7 cellular contexts compared by ENCODE assay signal in the genomic region with DNA sequence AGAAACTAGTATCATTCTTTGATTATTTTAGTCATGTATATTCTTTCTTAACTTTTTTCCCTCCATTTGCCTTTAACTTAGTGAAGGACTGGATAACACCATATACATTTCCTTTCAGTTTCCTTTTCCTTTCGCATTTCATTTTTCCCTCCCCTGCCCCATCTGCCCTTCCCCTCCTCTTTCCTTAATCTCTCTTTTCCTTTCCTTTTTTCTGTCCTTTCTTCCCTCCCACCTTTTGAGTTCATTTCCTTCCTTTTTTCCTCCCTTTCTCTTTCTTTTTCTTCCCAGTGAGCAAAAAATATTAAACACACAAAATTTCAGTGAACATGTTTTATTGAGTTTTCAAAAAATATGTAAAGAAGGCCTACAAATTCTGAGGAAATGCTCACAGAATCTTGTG.
DNase-seq lines count a peak whose midpoint lies in the region; ATAC-seq and TF ChIP-seq lines count a peak whose summit lies in the region.
"Not testable (repeated sequence)": the region's sequence is repeated elsewhere in the genome, so short reads cannot be mapped to it uniquely, and the experiment has no call there.

No MANE protein-coding gene starts in this region.

- not testable (repeated sequence) for H3K9me3 Mint-ChIP-seq in WTC11; activated naive CD4-positive, alpha-beta T cell treated with anti-CD3 and anti-CD28 coated beads, Interleukin-2, amount 50 U/mL, for 24 hours; central memory CD8-positive, alpha-beta T cell

- H3K27ac Mint-ChIP-seq in WTC11, result peak overlapping the region; percentile 78
- peak overlapping the region; percentile 90 for H3K27ac Mint-ChIP-seq in activated naive CD4-positive, alpha-beta T cell treated with anti-CD3 and anti-CD28 coated beads, Interleukin-2, amount 50 U/mL, for 24 hours
- peak overlapping the region; percentile 83 for H3K27ac Mint-ChIP-seq in central memory CD8-positive, alpha-beta T cell (ENCODE audit: low read depth)

- not testable (repeated sequence) for H2AFZ ChIP-seq in GM23248; Loucy (ENCODE audit: low read length); osteoblast (ENCODE audit: low read length)

- H3K36me3 ChIP-seq in GM23248 (ENCODE audit: low read depth); Loucy (ENCODE audit: insufficient read depth, low read length); iPS-18a (ENCODE audit: control insufficient read depth, low read depth, low read length); osteoblast (ENCODE audit: insufficient read depth, low read length): not testable (repeated sequence)

- peaks cover 18% of the 10 kb centered on the region for H3K27me3 ChIP-seq in GM23248 (replicated peaks; ENCODE audit: insufficient read depth)
- not testable (repeated sequence) for H3K27me3 ChIP-seq in Loucy (ENCODE audit: insufficient read depth, low read length, poor library complexity, severe bottlenecking); iPS-18a (ENCODE audit: control insufficient read depth, insufficient read depth, low read length); osteoblast (ENCODE audit: insufficient read depth, low read length)

- H3K4me2 ChIP-seq in GM23248 (ENCODE audit: unreplicated experiment), result peak overlapping the region; percentile 78
- H3K4me2 ChIP-seq in Loucy (ENCODE audit: low read depth, low read length, poor library complexity, severe bottlenecking), result peak overlapping the region; percentile 27
- H3K4me2 ChIP-seq in osteoblast (ENCODE audit: insufficient read depth, low read length), result not testable (repeated sequence)

- H3K4me3 ChIP-seq in GM23248, result 0 out of 2 replicates have a peak overlapping the region, but pooled peaks have one; percentile 18
- not testable (repeated sequence) for H3K4me3 ChIP-seq in Loucy (ENCODE audit: low read length, poor library complexity, severe bottlenecking); iPS-18a (ENCODE audit: low read length); osteoblast (ENCODE audit: insufficient read depth, low read length)

- in situ Hi-C loops in GM23248 (cut with MboI), result not testable (repeated sequence)

- CTCF ChIA-PET in WTC11 (lab: Charles Lee), result not testable (repeated sequence)

- peak overlapping the region; percentile 37; the same call in 1 of the 2 replicates for H3K9ac ChIP-seq in GM23248
- not testable (repeated sequence) for H3K9ac ChIP-seq in Loucy (ENCODE audit: low read depth, low read length, poor library complexity, severe bottlenecking); iPS-18a (ENCODE audit: low read length)

- not testable (repeated sequence) for H3K4me3 Mint-ChIP-seq in WTC11
- H3K4me3 Mint-ChIP-seq in activated naive CD4-positive, alpha-beta T cell treated with anti-CD3 and anti-CD28 coated beads, Interleukin-2, amount 50 U/mL, for 24 hours, result peak overlapping the region; percentile 9
- H3K4me3 Mint-ChIP-seq in central memory CD8-positive, alpha-beta T cell, result peak overlapping the region; percentile 21

- POLR2A ChIA-PET in WTC11 (lab: Charles Lee), result not testable (repeated sequence)

- not testable (repeated sequence) for H3K9me2 ChIP-seq in GM23248 (ENCODE audit: insufficient read depth); Loucy (replicated peaks; ENCODE audit: low read depth, low read length)

- H3K36me3 Mint-ChIP-seq in WTC11; activated naive CD4-positive, alpha-beta T cell treated with anti-CD3 and anti-CD28 coated beads, Interleukin-2, amount 50 U/mL, for 24 hours; central memory CD8-positive, alpha-beta T cell (ENCODE audit: insufficient read depth): not testable (repeated sequence)

- not testable (repeated sequence) for H3K27me3 Mint-ChIP-seq in WTC11 (ENCODE audit: low read depth); activated naive CD4-positive, alpha-beta T cell treated with anti-CD3 and anti-CD28 coated beads, Interleukin-2, amount 50 U/mL, for 24 hours; central memory CD8-positive, alpha-beta T cell

- not testable (repeated sequence) for H4K20me1 ChIP-seq in GM23248 (ENCODE audit: insufficient read depth); Loucy (ENCODE audit: insufficient read depth, low read length, poor library complexity, severe bottlenecking); osteoblast (ENCODE audit: insufficient read depth, low read length)

- H3K4me1 ChIP-seq in GM23248 (ENCODE audit: insufficient read depth), result peaks cover 18% of the 10 kb centered on the region
- H3K4me1 ChIP-seq in Loucy (ENCODE audit: insufficient read depth, low read length, poor library complexity, severe bottlenecking); osteoblast (ENCODE audit: insufficient read depth, low read length): not testable (repeated sequence)
- peaks cover 27% of the 10 kb centered on the region for H3K4me1 ChIP-seq in iPS-18a (ENCODE audit: control insufficient read depth, low read depth, low read length)

- H3F3A ChIP-seq in GM23248 (ENCODE audit: insufficient read depth); Loucy (ENCODE audit: low read depth): not testable (repeated sequence)

- 92 to 100% methylated on average over 1 of the region's 1 CpG for WGBS in GM23248 (ENCODE audit: low coverage in 1 of 2, low lambda C conversion rate in 2 of 2, missing lambda C conversion rate in 2 of 2), 2 experiments

- H3K79me2 ChIP-seq in GM23248 (ENCODE audit: insufficient read depth); Loucy (ENCODE audit: insufficient read depth, low read length); osteoblast (ENCODE audit: insufficient read depth, low read length): not testable (repeated sequence)

- H3K27ac ChIP-seq in GM23248 (peak overlapping the region; percentile 73), iPS-18a (ENCODE audit: low read length) (peak overlapping the region; percentile 83), osteoblast (ENCODE audit: low read depth, low read length) (peak overlapping the region; percentile 71)

- not testable (repeated sequence) for ATAC-seq in WTC11; central memory CD8-positive, alpha-beta T cell (replicated peaks; ENCODE audit: extremely low read depth, poor library complexity, severe bottlenecking)

- not testable (repeated sequence) for DNase-seq in GM23248; WTC11 (ENCODE audit: low spot score); central memory CD8-positive, alpha-beta T cell (ENCODE audit: low spot score in 2 of 2); osteoblast (ENCODE audit: insufficient read length, low spot score, missing footprints)

- H3K9me3 ChIP-seq in GM23248 (ENCODE audit: low read depth); Loucy (ENCODE audit: insufficient read depth, low read depth, low read length); iPS-18a (ENCODE audit: control insufficient read depth, low read depth, low read length); osteoblast (ENCODE audit: low read depth, low read length): not testable (repeated sequence)

- H3K4me1 Mint-ChIP-seq in WTC11, result peaks cover 62% of the 10 kb centered on the region
- H3K4me1 Mint-ChIP-seq in activated naive CD4-positive, alpha-beta T cell treated with anti-CD3 and anti-CD28 coated beads, Interleukin-2, amount 50 U/mL, for 24 hours, result peaks cover 38% of the 10 kb centered on the region
- peaks cover 12% of the 10 kb centered on the region for H3K4me1 Mint-ChIP-seq in central memory CD8-positive, alpha-beta T cell

- not testable (repeated sequence) for TF ChIP-seq CTCF in Loucy (conservative IDR thresholded peaks at IDR 0.05; ENCODE audit: low read length); WTC11 (IDR thresholded peaks at IDR 0.05); osteoblast (IDR thresholded peaks at IDR 0.05; ENCODE audit: extremely low read depth, low read depth, low read length)
